In the genomic region with DNA sequence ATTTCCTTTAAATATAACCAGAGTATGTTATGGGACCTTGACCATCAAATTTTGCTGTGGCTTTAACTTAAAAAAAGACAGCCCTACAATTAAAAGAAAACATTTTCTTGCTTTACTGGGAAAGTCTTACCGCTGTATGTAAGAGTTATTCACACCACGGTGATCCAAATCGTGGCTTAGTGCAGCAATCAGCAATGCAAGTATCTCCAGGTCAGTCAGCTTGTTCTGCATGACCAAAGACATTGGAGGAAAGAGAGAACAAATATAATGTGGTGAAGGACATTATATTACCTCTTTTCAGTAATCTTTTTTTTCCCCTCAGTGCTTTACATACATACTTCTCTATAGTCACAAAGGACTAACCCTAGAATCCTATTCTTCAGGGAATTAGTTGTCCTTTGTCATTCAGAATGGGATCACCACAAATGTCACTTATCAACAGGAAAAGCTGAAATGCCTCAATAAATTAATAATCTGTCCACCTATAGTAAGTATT, we compare ENCODE assay signal across 21 cellular contexts.
"Had no signal": no experiment of that assay in that cellular context is flagged by ENCODE, and none has a peak within 500 bp of the region (broad histone marks: within the 10 kb centered on the region; RNA-seq: fewer than 3 reads in every experiment).

No MANE protein-coding gene starts in this region.

- ATAC-seq: activated CD4-positive, alpha-beta T cell treated with anti-CD3 and anti-CD28 coated beads for 36 hours; body of pancreas; left colon; natural killer cell had no signal

- H3K27ac Mint-ChIP-seq: activated CD4-positive, alpha-beta T cell treated with anti-CD3 and anti-CD28 coated beads for 36 hours; activated naive CD8-positive, alpha-beta T cell treated with anti-CD3 and anti-CD28 coated beads for 36 hours; activated T-helper 1 cell treated with anti-CD3 and anti-CD28 coated beads, Interleukin-12 subunit alpha, Interleukin-12 subunit beta, Interleukin-2, Interleukin-4 antibody, amounts not matched to agents 30 ng/mL and 10 ng/mL and 1 ng/mL, durations not matched to agents 14 hours and 24 hours and 36 hours; natural killer cell; T-helper 2 cell treated with Interferon-gamma antibody and Interleukin-4, amounts not matched to agents 5 μg/mL and 100 μg/mL, for 36 hours had no signal

- H3K27ac ChIP-seq: body of pancreas, lower lobe of right lung, vagina had no signal

- H3K4me1 ChIP-seq: body of pancreas, vagina had no signal

- H3K27me3 ChIP-seq: body of pancreas, transverse colon, vagina had no signal

- H3K9me3 Mint-ChIP-seq: activated naive CD8-positive, alpha-beta T cell treated with anti-CD3 and anti-CD28 coated beads for 36 hours; activated T-helper 1 cell treated with anti-CD3 and anti-CD28 coated beads, Interleukin-12 subunit alpha, Interleukin-12 subunit beta, Interleukin-2, Interleukin-4 antibody, amounts not matched to agents 30 ng/mL and 10 ng/mL and 1 ng/mL, durations not matched to agents 14 hours and 24 hours and 36 hours; natural killer cell; T-helper 2 cell treated with Interferon-gamma antibody and Interleukin-4, amounts not matched to agents 5 μg/mL and 100 μg/mL, for 36 hours had no signal

- H3K9me3 ChIP-seq: body of pancreas, lower lobe of right lung, transverse colon, vagina had no signal

- H3K27me3 Mint-ChIP-seq: activated CD4-positive, alpha-beta T cell treated with anti-CD3 and anti-CD28 coated beads for 36 hours; activated naive CD8-positive, alpha-beta T cell treated with anti-CD3 and anti-CD28 coated beads for 36 hours had no signal

- H3K4me1 Mint-ChIP-seq: natural killer cell had no signal

- H3K4me3 Mint-ChIP-seq: activated CD4-positive, alpha-beta T cell treated with anti-CD3 and anti-CD28 coated beads for 36 hours; activated naive CD8-positive, alpha-beta T cell treated with anti-CD3 and anti-CD28 coated beads for 36 hours; activated T-helper 1 cell treated with anti-CD3 and anti-CD28 coated beads, Interleukin-12 subunit alpha, Interleukin-12 subunit beta, Interleukin-2, Interleukin-4 antibody, amounts not matched to agents 30 ng/mL and 10 ng/mL and 1 ng/mL, durations not matched to agents 14 hours and 24 hours and 36 hours; natural killer cell; T-helper 2 cell treated with Interferon-gamma antibody and Interleukin-4, amounts not matched to agents 5 μg/mL and 100 μg/mL, for 36 hours had no signal

- H3K4me3 ChIP-seq: body of pancreas, lower lobe of right lung, transverse colon, vagina had no signal

- DNase-seq: activated CD4-positive, alpha-beta T cell treated with anti-CD3 and anti-CD28 coated beads for 36 hours; activated CD4-positive, alpha-beta T cell treated with anti-CD3 and anti-CD28 coated beads, Interleukin-2, amount 50 U/mL, for 48 hours; activated naive CD4-positive, alpha-beta T cell; activated naive CD8-positive, alpha-beta T cell treated with anti-CD3 and anti-CD28 coated beads for 36 hours; amniotic stem cell; body of pancreas; caudate nucleus; left colon; lower lobe of right lung; natural killer cell; stimulated activated CD4-positive, alpha-beta T cell treated with anti-CD3 and anti-CD28 coated beads, Interleukin-12 subunit alpha, Interleukin-12 subunit beta, amount 100 ng/mL, for 4 hours; stimulated activated CD4-positive, alpha-beta T cell treated with anti-CD3 and anti-CD28 coated beads, Interleukin-1b, Interleukin-23, amount 100 ng/mL, for 48 hours; stimulated activated CD8-positive, alpha-beta memory T cell treated with anti-CD3 and anti-CD28 coated beads, Interleukin-4, amount 100 ng/mL, for 48 hours; stimulated activated naive CD4-positive, alpha-beta T cell; substantia nigra; transverse colon had no signal

- FAIRE-seq: endometrium, TTC549 had no signal

- H3K36me3 Mint-ChIP-seq: natural killer cell had no signal
